ENCODE assay signal across 13 cellular contexts in genomic region chr16:70173916-70174315, GRCh38. TPM values are rescaled to one million over a fixed set of nuclear protein-coding genes. Genes with fewer than 3 reads are reported as not detected.
DNase-seq lines count a peak whose midpoint lies in the region; ATAC-seq, FAIRE-seq and TF ChIP-seq lines count a peak whose summit lies in the region.
"Not testable (repeated sequence)": the region's sequence is repeated elsewhere in the genome, so short reads cannot be mapped to it uniquely, and the experiment has no call there.
"Had no signal": no experiment of that assay in that cellular context is flagged by ENCODE, and none has a peak within 500 bp of the region (broad histone marks: within the 10 kb centered on the region; RNA-seq: fewer than 3 reads in every experiment).

No MANE protein-coding gene starts in this region.

- not testable (repeated sequence) for H3K36me3 Mint-ChIP-seq in activated T-helper 17 cell treated with anti-CD3 and anti-CD28 coated beads, Interleukin-2, amount 50 U/mL, for 72 hours (ENCODE audit: low read depth)

- not testable (repeated sequence) for H3F3A ChIP-seq in PC-3 (ENCODE audit: low read length, unreplicated experiment)

- not testable (repeated sequence) for H3K4me1 ChIP-seq in A549; PC-3 (ENCODE audit: insufficient read depth, low read length); kidney (ENCODE audit: control insufficient read depth in 1 of 2, insufficient read depth in 1 of 2, low read depth in 1 of 2, low read length in 2 of 2); HepG2 (ENCODE audit: insufficient read depth, low read length); psoas muscle; aorta (ENCODE audit: control insufficient read depth in 1 of 2, insufficient read depth in 2 of 2, low read length in 2 of 2)

- not testable (repeated sequence) for TF ChIP-seq CTCF in A549 (IDR thresholded peaks at IDR 0.05); PC-3 (conservative IDR thresholded peaks at IDR 0.05; ENCODE audit: low read depth, low read length); kidney (IDR thresholded peaks at IDR 0.05; ENCODE audit: borderline replicate concordance, extremely low read depth, insufficient read depth); HepG2 (CRISPR knock-in tag; IDR thresholded peaks at IDR 0.05); psoas muscle (IDR thresholded peaks at IDR 0.05)

- not testable (repeated sequence) for H2AFZ ChIP-seq in PC-3 (ENCODE audit: low read length); HepG2 (ENCODE audit: low read length)

- not testable (repeated sequence) for TF ChIP-seq POLR2A in A549 (IDR thresholded peaks at IDR 0.05; ENCODE audit: low read length); HepG2 (IDR thresholded peaks at IDR 0.05; ENCODE audit: insufficient read depth in 1 of 2, low read depth in 2 of 2, low read length in 2 of 2)

- H3K36me3 ChIP-seq in PC-3 (ENCODE audit: low read depth, low read length); kidney (ENCODE audit: control insufficient read depth in 1 of 2, insufficient read depth in 2 of 2, low read length in 2 of 2); HepG2 (replicated peaks in 1 of 2; ENCODE audit: control insufficient read depth in 1 of 2, insufficient read depth in 2 of 2, low read length in 2 of 2); psoas muscle (ENCODE audit: insufficient read depth in 1 of 2, low read depth in 1 of 2); aorta (ENCODE audit: control insufficient read depth in 1 of 2, insufficient read depth in 2 of 2, low read length in 1 of 2): not testable (repeated sequence)

- not testable (repeated sequence) for H3K27ac Mint-ChIP-seq in activated T-helper 17 cell treated with anti-CD3 and anti-CD28 coated beads, Interleukin-2, amount 50 U/mL, for 72 hours

- WGBS in A549 (ENCODE audit: missing lambda C conversion rate): no CpG with 5 or more reads among the region's 15 CpGs
- WGBS in HepG2 (ENCODE audit: low lambda C conversion rate): no CpG with 5 or more reads among the region's 15 CpGs
- 27 to 39% methylated on average over 5 to 8 of the region's 15 CpGs; no CpG with 5 or more reads in 1 of the 3 donors for WGBS in psoas muscle, 3 donors
- WGBS in aorta, 2 donors: 48% methylated on average over 5 to 9 of the region's 15 CpGs

- POLR2A ChIA-PET in A549 (lab: Yijun Ruan, JAX); PC-3 (lab: Charles Lee; ENCODE audit: unreplicated experiment); HepG2 (lab: Yijun Ruan, JAX): not testable (repeated sequence)

- in situ Hi-C loops in HepG2 (cut with HindIII; ENCODE audit: extremely low pct_ligation_motif_present, low pct_unique_long_range_greater_than_20kb): not testable (repeated sequence)

- FAIRE-seq in A549 (lab: Jason Lieb, UNC); kidney (lab: Jason Lieb, UNC); HepG2 (lab: Jason Lieb, UNC): not testable (repeated sequence)

- H3K4me1 Mint-ChIP-seq in activated T-helper 17 cell treated with anti-CD3 and anti-CD28 coated beads, Interleukin-2, amount 50 U/mL, for 72 hours: not testable (repeated sequence)

- not testable (repeated sequence) for H3K9ac ChIP-seq in PC-3 (ENCODE audit: low read length); kidney (ENCODE audit: low read length in 2 of 2); HepG2 (ENCODE audit: insufficient read depth, low read depth, low read length)

- not testable (repeated sequence) for H4K20me1 ChIP-seq in PC-3 (ENCODE audit: low read length); HepG2 (ENCODE audit: insufficient read depth, low read length)

- H3K4me3 ChIP-seq in A549; PC-3 (ENCODE audit: low read length); kidney (ENCODE audit: low read length in 2 of 2); HepG2 (replicated peaks in 1 of 3; ENCODE audit: insufficient read depth in 1 of 3, low read depth in 2 of 3, low read length in 3 of 3); psoas muscle; aorta (ENCODE audit: low read length in 2 of 2): not testable (repeated sequence)

- BruUV-seq in PC-3 (replicated peaks; lab: Mats Ljungman, UMichigan); HepG2 (replicated peaks; lab: Mats Ljungman, UMichigan): not testable (repeated sequence)

- H3K9me3 Mint-ChIP-seq in activated T-helper 17 cell treated with anti-CD3 and anti-CD28 coated beads, Interleukin-2, amount 50 U/mL, for 72 hours: not testable (repeated sequence)

- ATAC-seq in A549: peak; percentile 84 to 87
- peak; percentile 71 for ATAC-seq in PC-3
- peak; percentile 8 for ATAC-seq in activated T-helper 17 cell treated with anti-CD3 and anti-CD28 coated beads, Interleukin-2, amount 50 U/mL, for 72 hours (replicated peaks)
- ATAC-seq in HepG2: peak; percentile 81
- ATAC-seq in psoas muscle: peak; percentile 30 to 57 (median 34)
- peak; percentile 27 for ATAC-seq in aorta (ENCODE audit: low FRiP score)

- TF ChIP-seq RAD21 in A549 (conservative IDR thresholded peaks at IDR 0.05 in 1 of 2, IDR thresholded peaks at IDR 0.05 in 1 of 2); HepG2 (CRISPR knock-in tag; IDR thresholded peaks at IDR 0.05): not testable (repeated sequence)

- not testable (repeated sequence) for H3K4me3 Mint-ChIP-seq in activated T-helper 17 cell treated with anti-CD3 and anti-CD28 coated beads, Interleukin-2, amount 50 U/mL, for 72 hours

- not testable (repeated sequence) for H3K79me2 ChIP-seq in PC-3 (ENCODE audit: low read length); HepG2 (ENCODE audit: insufficient read depth, low read length)

- TF ChIP-seq EP300 in A549 (IDR thresholded peaks at IDR 0.05); HepG2 (IDR thresholded peaks at IDR 0.05; ENCODE audit: low read depth in 2 of 2, low read length in 2 of 2); HepG2 (CRISPR knock-in tag; IDR thresholded peaks at IDR 0.05; ENCODE audit: borderline replicate concordance): not testable (repeated sequence)

- DNase-seq in A549 (ENCODE audit: low read depth in 1 of 2, low spot score in 1 of 2); PC-3; HepG2 (ENCODE audit: low spot score); psoas muscle; aorta: not testable (repeated sequence)
- DNase-seq in kidney: peak; percentile 2

- not testable (repeated sequence) for H3K27me3 Mint-ChIP-seq in activated T-helper 17 cell treated with anti-CD3 and anti-CD28 coated beads, Interleukin-2, amount 50 U/mL, for 72 hours

- not testable (repeated sequence) for H3K4me2 ChIP-seq in A549; PC-3 (ENCODE audit: low read length); HepG2 (ENCODE audit: low read depth, low read length)

- H3K27ac ChIP-seq in A549; PC-3 (ENCODE audit: low read length); kidney (ENCODE audit: low read depth in 2 of 2, low read length in 2 of 2); HepG2 (ENCODE audit: extremely low read length, insufficient read depth, low read length); psoas muscle; aorta (ENCODE audit: low read depth in 1 of 2, low read length in 2 of 2): not testable (repeated sequence)

- intact Hi-C loops in PC-3 (cut with micrococcal nuclease); kidney (cut with DNase I); HepG2 (cut with micrococcal nuclease; ENCODE audit: unreplicated experiment); psoas muscle (cut with DNase I); aorta (cut with DNase I): not testable (repeated sequence)

- H3K9me2 ChIP-seq in PC-3 (replicated peaks; ENCODE audit: low read length): not testable (repeated sequence)

- H3K9me3 ChIP-seq in A549; PC-3 (ENCODE audit: low read length); kidney (ENCODE audit: control insufficient read depth in 1 of 2, low read length in 2 of 2); HepG2 (ENCODE audit: low read length); psoas muscle; aorta (ENCODE audit: control insufficient read depth, low read length): not testable (repeated sequence)

- not testable (repeated sequence) for H3K27me3 ChIP-seq in PC-3 (ENCODE audit: low read length); HepG2 (ENCODE audit: control insufficient read depth in 1 of 2, insufficient read depth in 2 of 2, low read length in 2 of 2); psoas muscle (ENCODE audit: insufficient read depth in 3 of 3, low read length in 2 of 3); aorta (ENCODE audit: control insufficient read depth in 1 of 2, insufficient read depth in 2 of 2, low read length in 1 of 2)

- CTCF ChIA-PET in A549 (lab: Yijun Ruan, JAX); PC-3 (lab: Charles Lee); HepG2 (lab: Yijun Ruan, JAX; ENCODE audit: low intra/inter-chr PET ratio, low total read pairs): not testable (repeated sequence)

RNA-seq across cellular contexts. Expression of gene CLEC18C, which starts 0.3 kb away (rescaled TPM):
- polyA plus RNA-seq in A549 (2011; rRNA removed): 0.13 and 0.16 TPM in 2 replicates
- polyA plus RNA-seq in A549 (2012; cell fraction: cytosol; rRNA removed): 0.08 and 0.19 TPM in 2 replicates
- polyA plus RNA-seq in A549 (2012; cell fraction: nucleus; rRNA removed): 0.76 and 0.89 TPM in 2 replicates
- 0.09 to 0.18 TPM (median 0.15 TPM) in 3 replicates for polyA plus RNA-seq in A549 (2017; fragmentation: RNase III; extraction: RNeasy Plus Mini Kit Qiagen cat#74134 plus additional on column Dnase treatment)
- not detected in 2 replicates for polyA minus RNA-seq in A549 (2011; rRNA and poly(A)+ RNA removed)
- total RNA-seq in PC-3 (2014; rRNA removed): 0.12 and 0.18 TPM in 2 replicates
- total RNA-seq in activated T-helper 17 cell treated with anti-CD3 and anti-CD28 coated beads, Interleukin-2, amount 50 U/mL, for 72 hours: 1 to 10 TPM in 1 of 2 donors, under 1 TPM in 1; 0.50 to 1.3 TPM
- total RNA-seq in kidney: 0.57 TPM
- polyA plus RNA-seq in kidney (ENCODE audit: insufficient read depth, low read depth, low replicate concordance): 67.9 TPM
- 0.13 and 0.15 TPM in 2 replicates for total RNA-seq in HepG2 (2016; rRNA removed; fragmentation: Illumina TruSeq; extraction: Trizol)
- not detected in 2 replicates for total RNA-seq in HepG2 (2016; cell fraction: cytosol; rRNA removed; fragmentation: Illumina TruSeq; extraction: Trizol; ENCODE audit: low read depth)
- not detected in 2 replicates for total RNA-seq in HepG2 (2016; cell fraction: insoluble cytoplasmic fraction; rRNA removed; fragmentation: Illumina TruSeq; extraction: Trizol)
- not detected in 2 replicates for total RNA-seq in HepG2 (2016; cell fraction: membrane; rRNA removed; fragmentation: Illumina TruSeq; extraction: Trizol)
- total RNA-seq in HepG2 (2016; cell fraction: nucleus; rRNA removed; fragmentation: Illumina TruSeq; extraction: Trizol): 0.66 TPM in 1 of 2 replicates, not detected in the other
- polyA plus RNA-seq in HepG2 (2011; rRNA removed): 0.29 and 0.50 TPM in 2 replicates
- 0.13 and 0.29 TPM in 2 replicates for polyA plus RNA-seq in HepG2 (2011; cell fraction: cytosol; rRNA removed)
- polyA plus RNA-seq in HepG2 (2011; cell fraction: nucleus; rRNA removed): 2.9 and 3.6 TPM in 2 replicates
- 0.28 and 0.29 TPM in 2 replicates for polyA plus RNA-seq in HepG2 (2012)
- not detected in 2 replicates for polyA plus RNA-seq in HepG2 (2016; cell fraction: cytosol; fragmentation: Illumina TruSeq; extraction: Trizol; ENCODE audit: low read depth)
- polyA plus RNA-seq in HepG2 (2016; cell fraction: insoluble cytoplasmic fraction; fragmentation: Illumina TruSeq; extraction: Trizol; ENCODE audit: low read depth): not detected in 2 replicates
- polyA plus RNA-seq in HepG2 (2016; cell fraction: membrane; fragmentation: Illumina TruSeq; extraction: Trizol; ENCODE audit: low read depth): not detected in 2 replicates
- polyA plus RNA-seq in HepG2 (2016; cell fraction: nucleus; fragmentation: Illumina TruSeq; extraction: Trizol; ENCODE audit: insufficient read depth, low read depth): 0.59 TPM in 1 of 2 replicates, not detected in the other
- 0.37 and 2.3 TPM in 2 replicates for polyA minus RNA-seq in HepG2 (2011; rRNA and poly(A)+ RNA removed; ENCODE audit: low replicate concordance)
- not detected in 2 replicates for polyA minus RNA-seq in HepG2 (2011; cell fraction: cytosol; rRNA and poly(A)+ RNA removed)
- polyA minus RNA-seq in HepG2 (2011; cell fraction: nucleus; rRNA and poly(A)+ RNA removed): 1.2 and 3.0 TPM in 2 replicates
- under 1 TPM in 1 of 4 donors, not detected in 3; 0.43 TPM for total RNA-seq in psoas muscle
- polyA plus RNA-seq in psoas muscle: under 1 TPM in 1 of 3 donors, not detected in 2; 0.10 TPM
- 1 to 10 TPM; 1.1 to 1.3 TPM for total RNA-seq in aorta
- under 1 TPM; 0.08 to 0.88 TPM for polyA plus RNA-seq in aorta
- total RNA-seq: HT1080 had no signal
- polyA plus RNA-seq: AG04450; CD14-positive monocyte; CD4-positive, alpha-beta memory T cell; GM23248; IgD-negative memory B cell had no signal

RNA-seq across cellular contexts. Expression of gene PDPR, which starts 59.8 kb away (rescaled TPM):
- polyA plus RNA-seq in A549 (2011; rRNA removed) (25.6 and 30.6 TPM in 2 replicates), A549 (2017; fragmentation: RNase III; extraction: RNeasy Plus Mini Kit Qiagen cat#74134 plus additional on column Dnase treatment) (13.1 to 13.7 TPM (median 13.4 TPM) in 3 replicates), kidney (ENCODE audit: insufficient read depth, low read depth, low replicate concordance) (7.0 TPM), HepG2 (2011; rRNA removed) (29.9 and 30.6 TPM in 2 replicates), psoas muscle (10 to 100 TPM in 1 of 3 donors, 1 to 10 TPM in 2; 6.9 to 13.7 (median 9.3) TPM), aorta (10 to 100 TPM in 1 of 2 donors, 1 to 10 TPM in 1; 2.9 to 14.2 TPM)
- 9.1 and 11.3 TPM in 2 replicates for polyA plus RNA-seq in A549 (2012; cell fraction: cytosol; rRNA removed)
- 30.5 and 35.8 TPM in 2 replicates for polyA plus RNA-seq in A549 (2012; cell fraction: nucleus; rRNA removed)
- polyA minus RNA-seq in A549 (2011; rRNA and poly(A)+ RNA removed): 48.7 and 54.8 TPM in 2 replicates
- total RNA-seq in PC-3 (2014; rRNA removed) (9.4 and 18.9 TPM in 2 replicates), kidney (46.9 TPM), HepG2 (2016; rRNA removed; fragmentation: Illumina TruSeq; extraction: Trizol) (7.2 and 19.5 TPM in 2 replicates), psoas muscle (10 to 100 TPM; 18.8 to 53.6 (median 20.5) TPM), aorta (10 to 100 TPM; 36.0 to 38.8 TPM)
- total RNA-seq in activated T-helper 17 cell treated with anti-CD3 and anti-CD28 coated beads, Interleukin-2, amount 50 U/mL, for 72 hours: 10 to 100 TPM; 33.3 to 34.4 TPM
- 4.1 and 4.7 TPM in 2 replicates for total RNA-seq in HepG2 (2016; cell fraction: cytosol; rRNA removed; fragmentation: Illumina TruSeq; extraction: Trizol; ENCODE audit: low read depth)
- total RNA-seq in HepG2 (2016; cell fraction: insoluble cytoplasmic fraction; rRNA removed; fragmentation: Illumina TruSeq; extraction: Trizol): 6.8 and 18.8 TPM in 2 replicates
- total RNA-seq in HepG2 (2016; cell fraction: membrane; rRNA removed; fragmentation: Illumina TruSeq; extraction: Trizol): 3.9 TPM in 2 replicates
- 25.7 and 29.8 TPM in 2 replicates for total RNA-seq in HepG2 (2016; cell fraction: nucleus; rRNA removed; fragmentation: Illumina TruSeq; extraction: Trizol)
- polyA plus RNA-seq in HepG2 (2011; cell fraction: cytosol; rRNA removed): 18.1 and 18.9 TPM in 2 replicates
- 46.6 and 49.7 TPM in 2 replicates for polyA plus RNA-seq in HepG2 (2011; cell fraction: nucleus; rRNA removed)
- 17.6 and 18.4 TPM in 2 replicates for polyA plus RNA-seq in HepG2 (2012)
- 0.85 and 0.92 TPM in 2 replicates for polyA plus RNA-seq in HepG2 (2016; cell fraction: cytosol; fragmentation: Illumina TruSeq; extraction: Trizol; ENCODE audit: low read depth)
- polyA plus RNA-seq in HepG2 (2016; cell fraction: insoluble cytoplasmic fraction; fragmentation: Illumina TruSeq; extraction: Trizol; ENCODE audit: low read depth): 5.4 and 6.4 TPM in 2 replicates
- polyA plus RNA-seq in HepG2 (2016; cell fraction: membrane; fragmentation: Illumina TruSeq; extraction: Trizol; ENCODE audit: low read depth): 1.9 TPM in 2 replicates
- polyA plus RNA-seq in HepG2 (2016; cell fraction: nucleus; fragmentation: Illumina TruSeq; extraction: Trizol; ENCODE audit: insufficient read depth, low read depth): 41.4 and 43.2 TPM in 2 replicates
- 61.1 and 96.4 TPM in 2 replicates for polyA minus RNA-seq in HepG2 (2011; rRNA and poly(A)+ RNA removed; ENCODE audit: low replicate concordance)
- 25.1 and 32.3 TPM in 2 replicates for polyA minus RNA-seq in HepG2 (2011; cell fraction: cytosol; rRNA and poly(A)+ RNA removed)
- polyA minus RNA-seq in HepG2 (2011; cell fraction: nucleus; rRNA and poly(A)+ RNA removed): 50.5 and 53.6 TPM in 2 replicates

Comparison
In these comparisons a context has a peak if more than half of its experiments do, and no peak if none do; other contexts are left out.
1. ATAC-seq: peak in every context shown above with its lines; median percentile 86 in A549; 81 in HepG2; 71 in PC-3; 34 in psoas muscle; 27 in aorta; 8 in activated T-helper 17 cell treated with anti-CD3 and anti-CD28 coated beads, Interleukin-2, amount 50 U/mL, for 72 hours.